21 cellular contexts compared by ENCODE assay signal in the genomic region with DNA sequence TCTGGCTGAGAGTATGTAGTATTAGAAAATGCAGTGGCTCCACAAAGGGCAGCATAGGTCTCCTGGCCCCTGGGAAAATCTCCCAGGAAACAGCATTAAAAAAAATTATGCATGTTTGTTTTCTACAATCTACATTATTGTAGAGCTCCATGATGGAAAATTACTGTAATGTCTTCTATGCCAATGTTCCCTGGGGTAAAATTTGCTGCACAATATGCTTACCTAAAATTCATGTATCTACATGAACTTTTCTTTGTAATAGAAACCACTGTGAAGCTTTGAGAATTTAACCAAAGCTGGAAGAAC.
A peak's percentile ranks its signal among the peaks of the same experiment; 100 is the strongest.
DNase-seq lines count a peak whose midpoint lies in the region; ATAC-seq and TF ChIP-seq lines count a peak whose summit lies in the region.
"Had no signal": no experiment of that assay in that cellular context is flagged by ENCODE, and none has a peak within 500 bp of the region (broad histone marks: within the 10 kb centered on the region; RNA-seq: fewer than 3 reads in every experiment).

No MANE protein-coding gene starts in this region.

- H3K27ac Mint-ChIP-seq in MCF 10A (ENCODE audit: low read depth, unreplicated experiment): no peak overlapping the region
- peak overlapping the region; percentile 87 for H3K27ac Mint-ChIP-seq in glutamatergic neuron (ENCODE audit: unreplicated experiment)
- H3K27ac Mint-ChIP-seq: B cell, IgD-negative memory B cell had no signal

- no peak overlapping the region for H3K4me3 ChIP-seq in breast epithelium
- H3K4me3 ChIP-seq in astrocyte of the cerebellum (ENCODE audit: low read depth, low read length): no peak overlapping the region
- no peak overlapping the region for H3K4me3 ChIP-seq in thyroid gland (replicated peaks in 1 of 3)
- H3K4me3 ChIP-seq: HAP-1, MG63 had no signal

- H3K36me3 ChIP-seq in breast epithelium (no peaks in the 10 kb centered on the region), thyroid gland (no peaks in the 10 kb centered on the region)
- H3K36me3 ChIP-seq: HAP-1 had no signal

- H3K4me1 ChIP-seq in breast epithelium: peaks cover 0 to 5% of the 10 kb centered on the region in 2 donors
- H3K4me1 ChIP-seq in thyroid gland: no peaks in the 10 kb centered on the region
- H3K4me1 ChIP-seq: HAP-1 had no signal

- no peak for TF ChIP-seq CTCF in breast epithelium (IDR thresholded peaks at IDR 0.05)
- TF ChIP-seq CTCF in MCF 10A (IDR thresholded peaks at IDR 0.05; ENCODE audit: unreplicated experiment): no peak
- no peak for TF ChIP-seq CTCF in astrocyte of the cerebellum (IDR thresholded peaks at IDR 0.05; ENCODE audit: low read depth, low read length, missing control alignments)
- TF ChIP-seq CTCF in glutamatergic neuron (IDR thresholded peaks at IDR 0.05; ENCODE audit: partially characterized antibody, unreplicated experiment): no peak
- no peak for TF ChIP-seq CTCF in thyroid gland (IDR thresholded peaks at IDR 0.05)

- TF ChIP-seq POLR2A in breast epithelium (IDR thresholded peaks at IDR 0.05): no peak
- TF ChIP-seq POLR2A in thyroid gland (IDR thresholded peaks at IDR 0.05): no peak

- intact Hi-C loops in breast epithelium (cut with DNase I; ENCODE audit: low total_unique reads) (no loop called here), MCF 10A (cut with micrococcal nuclease) (no loop called here), thyroid gland (cut with DNase I) (no loop called here)

- peaks cover 41% of the 10 kb centered on the region for H3K36me3 Mint-ChIP-seq in MCF 10A (ENCODE audit: insufficient read depth, unreplicated experiment)
- no peaks in the 10 kb centered on the region for H3K36me3 Mint-ChIP-seq in glutamatergic neuron (ENCODE audit: unreplicated experiment)

- in situ Hi-C loops in astrocyte of the cerebellum (cut with HindIII; ENCODE audit: low sequenced_read_pairs): no loop called here

- no peaks in the 10 kb centered on the region for H3K9me3 Mint-ChIP-seq in MCF 10A (ENCODE audit: unreplicated experiment)
- no peaks in the 10 kb centered on the region for H3K9me3 Mint-ChIP-seq in glutamatergic neuron (ENCODE audit: unreplicated experiment)

- H3K27me3 ChIP-seq in breast epithelium: no peaks in the 10 kb centered on the region
- H3K27me3 ChIP-seq in thyroid gland: no peaks in the 10 kb centered on the region
- H3K27me3 ChIP-seq: MG63 had no signal

- ATAC-seq in GM21367 (IDR thresholded peaks at IDR 0.05; ENCODE audit: unreplicated experiment): no peak

- H3K27ac ChIP-seq in breast epithelium: peak overlapping the region; percentile 8 to 13
- H3K27ac ChIP-seq in thyroid gland: no peak overlapping the region
- H3K27ac ChIP-seq: 22Rv1 had no signal

- H3K27me3 Mint-ChIP-seq in MCF 10A (ENCODE audit: insufficient read depth, unreplicated experiment) (no peaks in the 10 kb centered on the region), glutamatergic neuron (ENCODE audit: unreplicated experiment) (no peaks in the 10 kb centered on the region)
- H3K27me3 Mint-ChIP-seq: B cell, IgD-negative memory B cell had no signal

- H3K4me3 Mint-ChIP-seq in MCF 10A (ENCODE audit: unreplicated experiment) (no peak overlapping the region), glutamatergic neuron (ENCODE audit: unreplicated experiment) (no peak overlapping the region)
- H3K4me3 Mint-ChIP-seq: B cell, IgD-negative memory B cell had no signal

- CTCF ChIA-PET in MCF 10A (lab: Yijun Ruan, JAX): interaction anchor here (0.6 to 1.0 kb wide), 3 partner anchors 9 to 84 kb away, joined by 3 to 4 read pairs (median 3); a partner anchor contains a TSS

- BruUV-seq in MCF 10A (replicated peaks; lab: Mats Ljungman, UMichigan): no TSS peak

- no peaks in the 10 kb centered on the region for H3K9me3 ChIP-seq in breast epithelium
- H3K9me3 ChIP-seq in thyroid gland: no peaks in the 10 kb centered on the region
- H3K9me3 ChIP-seq: HAP-1, MG63 had no signal

- DNase-seq in breast epithelium (ENCODE audit: low spot score in 2 of 2): no peak
- DNase-seq in MCF 10A (ENCODE audit: unreplicated experiment): no peak
- DNase-seq in astrocyte of the cerebellum (ENCODE audit: low read depth): peak; percentile 95
- no peak for DNase-seq in glutamatergic neuron
- no peak for DNase-seq in stimulated activated CD4-positive, alpha-beta T cell treated with anti-CD3 and anti-CD28 coated beads, Interleukin-4, amount 100 ng/mL, for 24 hours
- DNase-seq in activated naive CD4-positive, alpha-beta T cell treated with Interleukin-2 at 50 U/mL for 16 hours: no peak
- DNase-seq in thyroid gland: no peak
- DNase-seq: DMS 273 treated with DMSO at 0.1 percent for 48 hours; Karpas-422; MG63; NCI-H1092; NCI-H2029; NCI-H2171; NCI-H446 treated with DMSO at 0.1 percent for 48 hours; NK-92 treated with Interleukin-12 subunit alpha and Interleukin-12 subunit beta, amount 100 ng/mL, for 24 hours; SHP77 had no signal

- H3K4me1 Mint-ChIP-seq in MCF 10A (ENCODE audit: insufficient read depth, unreplicated experiment): peaks cover 32% of the 10 kb centered on the region
- peaks cover 12% of the 10 kb centered on the region for H3K4me1 Mint-ChIP-seq in glutamatergic neuron (ENCODE audit: low read depth, unreplicated experiment)
- H3K4me1 Mint-ChIP-seq: B cell, IgD-negative memory B cell had no signal

- POLR2A ChIA-PET in MCF 10A (lab: Yijun Ruan, JAX): interaction anchor here (0.6 to 2.0 kb wide), 5 partner anchors 7 to 152 kb away, joined by 3 to 8 read pairs (median 3); no protein-coding TSS in a partner anchor

Comparison
In these comparisons a context has a peak if more than half of its experiments do, and no peak if none do; other contexts are left out.
1. H3K27ac ChIP-seq: peak in breast epithelium (2 of 2); none in thyroid gland (0 of 3).